Comparison of ENCODE assay signal across 18 cellular contexts in genomic region chr5:1787472-1788047, GRCh38. TPM values are rescaled to one million over a fixed set of nuclear protein-coding genes. Genes with fewer than 3 reads are reported as not detected.
DNase-seq lines count a peak whose midpoint lies in the region; ATAC-seq and TF ChIP-seq lines count a peak whose summit lies in the region.
"Had no signal": no experiment of that assay in that cellular context is flagged by ENCODE, and none has a peak within 500 bp of the region (broad histone marks: within the 10 kb centered on the region; RNA-seq: fewer than 3 reads in every experiment).

No MANE protein-coding gene starts in this region.

- no peak for TF ChIP-seq CTCF in osteoblast (IDR thresholded peaks at IDR 0.05; ENCODE audit: extremely low read depth, low read depth, low read length)

- no peaks in the 10 kb centered on the region for H3K79me2 ChIP-seq in osteoblast (ENCODE audit: insufficient read depth, low read length)

- no peak for DNase-seq in stimulated activated naive CD8-positive, alpha-beta T cell treated with anti-CD3 and anti-CD28 coated beads, Interleukin-15, amount 100 ng/mL, for 72 hours
- DNase-seq in osteoblast (ENCODE audit: insufficient read length, low spot score, missing footprints) (peak; percentile 26), HT-29 (ENCODE audit: low spot score) (no peak), cerebellar nuclear complex (lab: John Stamatoyannopoulos, UW) (no peak), middle frontal gyrus (ENCODE audit: extremely low spot score, low spot score) (no peak)
- DNase-seq: ACHN; C1 segment of cervical spinal cord; CD8-positive, alpha-beta memory T cell; GOT3; NCI-H1417; NCI-H187; NCI-H226; NCI-H524; NCI-H82; OCI-M1 had no signal

- H3K4me3 ChIP-seq in osteoblast (ENCODE audit: insufficient read depth, low read length) = no peak overlapping the region
- H3K4me3 ChIP-seq: SJSA1 had no signal

- no peaks in the 10 kb centered on the region for H3K36me3 Mint-ChIP-seq in stimulated activated naive CD8-positive, alpha-beta T cell treated with anti-CD3 and anti-CD28 coated beads, Interleukin-15, Interleukin-2, amounts not matched to agents 100 ng/mL and 50 ng/mL, for 24 hours (ENCODE audit: low read depth)
- peaks cover 1% of the 10 kb centered on the region for H3K36me3 Mint-ChIP-seq in activated T-helper 17 cell treated with anti-CD3 and anti-CD28 coated beads, Interleukin-2, amount 50 U/mL, for 72 hours (ENCODE audit: low read depth)
- H3K36me3 Mint-ChIP-seq: CD8-positive, alpha-beta memory T cell had no signal

- H3K27me3 Mint-ChIP-seq in stimulated activated naive CD8-positive, alpha-beta T cell treated with anti-CD3 and anti-CD28 coated beads, Interleukin-15, Interleukin-2, amounts not matched to agents 100 ng/mL and 50 ng/mL, for 24 hours = no peaks in the 10 kb centered on the region
- H3K27me3 Mint-ChIP-seq in stimulated activated naive CD8-positive, alpha-beta T cell treated with anti-CD3 and anti-CD28 coated beads, Interleukin-15, amount 100 ng/mL, for 72 hours = no peaks in the 10 kb centered on the region
- H3K27me3 Mint-ChIP-seq in activated T-helper 17 cell treated with anti-CD3 and anti-CD28 coated beads, Interleukin-2, amount 50 U/mL, for 72 hours = no peaks in the 10 kb centered on the region

- H4K20me1 ChIP-seq in osteoblast (ENCODE audit: insufficient read depth, low read length) = no peaks in the 10 kb centered on the region

- no peaks in the 10 kb centered on the region for H3K9me3 ChIP-seq in osteoblast (ENCODE audit: low read depth, low read length)
- H3K9me3 ChIP-seq: SJSA1 had no signal

- H3K4me1 Mint-ChIP-seq in stimulated activated naive CD8-positive, alpha-beta T cell treated with anti-CD3 and anti-CD28 coated beads, Interleukin-15, Interleukin-2, amounts not matched to agents 100 ng/mL and 50 ng/mL, for 24 hours (ENCODE audit: low read depth) = peaks cover 65% of the 10 kb centered on the region
- peaks cover 91% of the 10 kb centered on the region for H3K4me1 Mint-ChIP-seq in stimulated activated naive CD8-positive, alpha-beta T cell treated with anti-CD3 and anti-CD28 coated beads, Interleukin-15, amount 100 ng/mL, for 72 hours
- H3K4me1 Mint-ChIP-seq in activated T-helper 17 cell treated with anti-CD3 and anti-CD28 coated beads, Interleukin-2, amount 50 U/mL, for 72 hours = peaks cover 27% of the 10 kb centered on the region

- no peak overlapping the region for H3K27ac ChIP-seq in osteoblast (ENCODE audit: low read depth, low read length)
- H3K27ac ChIP-seq: SJSA1 had no signal

- H3K4me3 Mint-ChIP-seq in stimulated activated naive CD8-positive, alpha-beta T cell treated with anti-CD3 and anti-CD28 coated beads, Interleukin-15, Interleukin-2, amounts not matched to agents 100 ng/mL and 50 ng/mL, for 24 hours = no peak overlapping the region
- H3K4me3 Mint-ChIP-seq in stimulated activated naive CD8-positive, alpha-beta T cell treated with anti-CD3 and anti-CD28 coated beads, Interleukin-15, amount 100 ng/mL, for 72 hours = no peak overlapping the region
- no peak overlapping the region for H3K4me3 Mint-ChIP-seq in activated T-helper 17 cell treated with anti-CD3 and anti-CD28 coated beads, Interleukin-2, amount 50 U/mL, for 72 hours
- H3K4me3 Mint-ChIP-seq: CD8-positive, alpha-beta memory T cell had no signal

- peaks cover 26% of the 10 kb centered on the region for H3K4me1 ChIP-seq in osteoblast (ENCODE audit: insufficient read depth, low read length)

- H2AFZ ChIP-seq in osteoblast (ENCODE audit: low read length) = no peak overlapping the region

- H3K4me2 ChIP-seq in osteoblast (ENCODE audit: insufficient read depth, low read length) = no peak overlapping the region

- H3K9me3 Mint-ChIP-seq in stimulated activated naive CD8-positive, alpha-beta T cell treated with anti-CD3 and anti-CD28 coated beads, Interleukin-15, Interleukin-2, amounts not matched to agents 100 ng/mL and 50 ng/mL, for 24 hours = no peaks in the 10 kb centered on the region
- H3K9me3 Mint-ChIP-seq in stimulated activated naive CD8-positive, alpha-beta T cell treated with anti-CD3 and anti-CD28 coated beads, Interleukin-15, amount 100 ng/mL, for 72 hours = no peaks in the 10 kb centered on the region
- no peaks in the 10 kb centered on the region for H3K9me3 Mint-ChIP-seq in activated T-helper 17 cell treated with anti-CD3 and anti-CD28 coated beads, Interleukin-2, amount 50 U/mL, for 72 hours
- H3K9me3 Mint-ChIP-seq: CD8-positive, alpha-beta memory T cell had no signal

- H3K27ac Mint-ChIP-seq in stimulated activated naive CD8-positive, alpha-beta T cell treated with anti-CD3 and anti-CD28 coated beads, Interleukin-15, Interleukin-2, amounts not matched to agents 100 ng/mL and 50 ng/mL, for 24 hours = peak overlapping the region; percentile 38
- no peak overlapping the region for H3K27ac Mint-ChIP-seq in stimulated activated naive CD8-positive, alpha-beta T cell treated with anti-CD3 and anti-CD28 coated beads, Interleukin-15, amount 100 ng/mL, for 72 hours
- H3K27ac Mint-ChIP-seq in activated T-helper 17 cell treated with anti-CD3 and anti-CD28 coated beads, Interleukin-2, amount 50 U/mL, for 72 hours = peak overlapping the region; percentile 42

- H3K36me3 ChIP-seq in osteoblast (ENCODE audit: insufficient read depth, low read length) = no peaks in the 10 kb centered on the region
- H3K36me3 ChIP-seq: SJSA1 had no signal

- ATAC-seq in stimulated activated naive CD8-positive, alpha-beta T cell treated with anti-CD3 and anti-CD28 coated beads, Interleukin-15, amount 100 ng/mL, for 72 hours = no peak
- no peak for ATAC-seq in activated T-helper 17 cell treated with anti-CD3 and anti-CD28 coated beads, Interleukin-2, amount 50 U/mL, for 72 hours (replicated peaks)

- peaks cover 3% of the 10 kb centered on the region for H3K27me3 ChIP-seq in osteoblast (ENCODE audit: insufficient read depth, low read length)
- H3K27me3 ChIP-seq: SJSA1 had no signal

RNA-seq across cellular contexts. Expression of gene MRPL36, which starts 12.1 kb away (rescaled TPM):
- total RNA-seq in activated T-helper 17 cell treated with anti-CD3 and anti-CD28 coated beads, Interleukin-2, amount 50 U/mL, for 72 hours = 10 to 100 TPM; 50.3 to 74.0 TPM
- 35.1 and 35.7 TPM in 2 replicates for total RNA-seq in osteoblast
- 140 and 145 TPM in 2 replicates for total RNA-seq in HT-29 (2014; rRNA removed; shearing (Covaris generic))

RNA-seq across cellular contexts. Expression of gene NDUFS6, which starts 13.6 kb away (rescaled TPM):
- 10 to 100 TPM; 13.0 to 35.1 TPM for total RNA-seq in activated T-helper 17 cell treated with anti-CD3 and anti-CD28 coated beads, Interleukin-2, amount 50 U/mL, for 72 hours
- 19.2 and 23.9 TPM in 2 replicates for total RNA-seq in osteoblast
- 110 and 146 TPM in 2 replicates for total RNA-seq in HT-29 (2014; rRNA removed; shearing (Covaris generic))

Comparison
In these comparisons a context has a peak if more than half of its experiments do, and no peak if none do; other contexts are left out.
1. H3K27ac Mint-ChIP-seq: peak in stimulated activated naive CD8-positive, alpha-beta T cell treated with anti-CD3 and anti-CD28 coated beads, Interleukin-15, Interleukin-2, amounts not matched to agents 100 ng/mL and 50 ng/mL, for 24 hours (single experiment) and activated T-helper 17 cell treated with anti-CD3 and anti-CD28 coated beads, Interleukin-2, amount 50 U/mL, for 72 hours (single experiment); none in stimulated activated naive CD8-positive, alpha-beta T cell treated with anti-CD3 and anti-CD28 coated beads, Interleukin-15, amount 100 ng/mL, for 72 hours (0 of 2).